In genomic region chr4:104559502-104559901, GRCh38 we compare ENCODE assay signal across 20 cellular contexts.
DNase-seq lines count a peak whose midpoint lies in the region; ATAC-seq and TF ChIP-seq lines count a peak whose summit lies in the region.
"Had no signal": no experiment of that assay in that cellular context is flagged by ENCODE, and none has a peak within 500 bp of the region (broad histone marks: within the 10 kb centered on the region; RNA-seq: fewer than 3 reads in every experiment).

No MANE protein-coding gene starts in this region.

- H3K27me3 ChIP-seq in mammary epithelial cell (ENCODE audit: insufficient read depth, low read length), result peaks cover 2% of the 10 kb centered on the region
- H3K27me3 ChIP-seq: BE2C, Peyer's patch, SJSA1 had no signal

- H3K79me2 ChIP-seq in mammary epithelial cell (ENCODE audit: insufficient read depth, low read length), result no peaks in the 10 kb centered on the region

- intact Hi-C loops in mucosa of descending colon (cut with DNase I, micrococcal nuclease), result no loop called here
- intact Hi-C loops in mammary epithelial cell (cut with micrococcal nuclease), result no loop called here

- H3K4me3 ChIP-seq in mucosa of descending colon (no peak overlapping the region), mammary epithelial cell (replicated peaks in 1 of 3; ENCODE audit: insufficient read depth in 1 of 3, low read depth in 2 of 3, low read length in 3 of 3) (no peak overlapping the region)
- H3K4me3 ChIP-seq: GM23338, Peyer's patch, SJSA1 had no signal

- H3K4me2 ChIP-seq in mammary epithelial cell (ENCODE audit: insufficient read depth, low read depth, low read length), result no peak overlapping the region
- H3K4me2 ChIP-seq: GM23338 had no signal

- no peak for DNase-seq in left lobe of liver (ENCODE audit: low spot score)
- no peak for DNase-seq in mucosa of descending colon
- DNase-seq in NCI-H2107 treated with DMSO at 0.1 percent for 48 hours (lab: John Stamatoyannopoulos, UW; ENCODE audit: unreplicated experiment), result no peak
- no peak for DNase-seq in mammary epithelial cell
- no peak for DNase-seq in stimulated activated CD4-positive, alpha-beta T cell treated with anti-CD3 and anti-CD28 coated beads, Interleukin-2, amount 100 ng/mL, for 48 hours
- DNase-seq: BE2C; Caco-2; CD4-positive, alpha-beta T cell; Karpas-422; NCI-H1048; NCI-H1436; NCI-H1930; NCI-H526; Peyer's patch had no signal

- TF ChIP-seq CTCF in mucosa of descending colon (IDR thresholded peaks at IDR 0.05) (no peak), mammary epithelial cell (conservative IDR thresholded peaks at IDR 0.05 in 1 of 2, IDR thresholded peaks at IDR 0.05 in 1 of 2; ENCODE audit: extremely low read depth in 1 of 2, insufficient read depth in 1 of 2, low read depth in 1 of 2, low read length in 2 of 2) (no peak)

- no peaks in the 10 kb centered on the region for H3K9me3 ChIP-seq in mucosa of descending colon
- no peaks in the 10 kb centered on the region for H3K9me3 ChIP-seq in mammary epithelial cell (replicated peaks; ENCODE audit: insufficient read depth, low read length)
- H3K9me3 ChIP-seq: BE2C, Caco-2, Peyer's patch, SJSA1 had no signal

- no peak overlapping the region for H3K27ac ChIP-seq in mammary epithelial cell (ENCODE audit: insufficient read depth, low read depth, low read length)
- H3K27ac ChIP-seq: Peyer's patch, SJSA1 had no signal

- in situ Hi-C loops in mammary epithelial cell (cut with MboI; ENCODE audit: low sequenced_read_pairs in 2 of 2), result no loop called here

- BruUV-seq in mammary epithelial cell (replicated peaks; lab: Mats Ljungman, UMichigan), result no TSS peak

- H3K4me1 ChIP-seq in mucosa of descending colon (ENCODE audit: low read depth) (no peaks in the 10 kb centered on the region), mammary epithelial cell (ENCODE audit: insufficient read depth, low read length) (no peaks in the 10 kb centered on the region)
- H3K4me1 ChIP-seq: Caco-2, Peyer's patch, SJSA1 had no signal

- H3K36me3 ChIP-seq in mucosa of descending colon (ENCODE audit: low read depth), result no peaks in the 10 kb centered on the region
- no peaks in the 10 kb centered on the region for H3K36me3 ChIP-seq in mammary epithelial cell (ENCODE audit: insufficient read depth, low read length)
- H3K36me3 ChIP-seq: BE2C, Peyer's patch, SJSA1 had no signal

- H2AFZ ChIP-seq in mammary epithelial cell (ENCODE audit: low read depth, low read length), result no peak overlapping the region
- H2AFZ ChIP-seq: GM23338 had no signal

- H4K20me1 ChIP-seq in mammary epithelial cell (ENCODE audit: insufficient read depth, low read length), result no peaks in the 10 kb centered on the region

- CTCF ChIA-PET in mammary epithelial cell (lab: Charles Lee; ENCODE audit: low non-redundant PET), result no interaction called here

- H3K9ac ChIP-seq in mammary epithelial cell (ENCODE audit: insufficient read depth, low read length), result no peak overlapping the region

- dilution Hi-C loops in mammary epithelial cell (cut with HindIII; ENCODE audit: low sequenced_read_pairs), result no loop called here

- ATAC-seq in GM18517 (IDR thresholded peaks at IDR 0.05; ENCODE audit: unreplicated experiment) (peak; percentile 70), GM19463 (IDR thresholded peaks at IDR 0.05; ENCODE audit: unreplicated experiment) (peak; percentile 50), HG02973 (IDR thresholded peaks at IDR 0.05; ENCODE audit: unreplicated experiment) (peak; percentile 70), left lobe of liver (peak; percentile 79), mucosa of descending colon (no peak)
- ATAC-seq: GM23338, HCT116 had no signal

- WGBS in mammary epithelial cell (ENCODE audit: low coverage, missing lambda C conversion rate), result 92% methylated on average over 1 of the region's 1 CpG
